ENCODE assay signal across 25 cellular contexts in genomic region chr4:84418032-84418709, GRCh38.
DNase-seq lines count a peak whose midpoint lies in the region; ATAC-seq and TF ChIP-seq lines count a peak whose summit lies in the region.
"Had no signal": no experiment of that assay in that cellular context is flagged by ENCODE, and none has a peak within 500 bp of the region (broad histone marks: within the 10 kb centered on the region; RNA-seq: fewer than 3 reads in every experiment).

No MANE protein-coding gene starts in this region.

- H3K36me3 Mint-ChIP-seq in progenitor cell of endocrine pancreas (ENCODE audit: insufficient read depth) = peaks cover 3% of the 10 kb centered on the region
- H3K36me3 Mint-ChIP-seq in Caco-2 (ENCODE audit: insufficient read depth, unreplicated experiment) = no peaks in the 10 kb centered on the region
- H3K36me3 Mint-ChIP-seq: mesothelial cell of epicardium had no signal

- intact Hi-C loops in Caco-2 (cut with micrococcal nuclease; ENCODE audit: unreplicated experiment) = no loop called here

- H3K27me3 Mint-ChIP-seq in progenitor cell of endocrine pancreas (no peaks in the 10 kb centered on the region), Caco-2 (ENCODE audit: insufficient read depth, unreplicated experiment) (peaks cover 19% of the 10 kb centered on the region)

- no peak overlapping the region for H3K4me3 ChIP-seq in Caco-2 (ENCODE audit: low read depth, low read length)
- H3K4me3 ChIP-seq: BLaER1, esophagus muscularis mucosa, spleen, vagina had no signal

- DNase-seq in NCI-H345 (lab: John Stamatoyannopoulos, UW) (peak; percentile 13), NCI-H345 treated with DMSO at 0.1 percent for 48 hours (lab: John Stamatoyannopoulos, UW; ENCODE audit: unreplicated experiment) (no peak), NCI-H2107 treated with DMSO at 0.1 percent for 48 hours (lab: John Stamatoyannopoulos, UW; ENCODE audit: unreplicated experiment) (peak; percentile 43), progenitor cell of endocrine pancreas (ENCODE audit: low spot score, unreplicated experiment) (no peak), Caco-2 (no peak), C1 segment of cervical spinal cord (lab: John Stamatoyannopoulos, UW) (no peak)
- DNase-seq: activated CD4-positive, alpha-beta T cell treated with anti-CD3 and anti-CD28 coated beads, Interleukin-2, amount 10 ng/mL, durations not matched to agents 7 days and 5 days; activated CD8-positive, alpha-beta memory T cell treated with anti-CD3 and anti-CD28 coated beads, Interleukin-2, amount 50 U/mL, for 48 hours; activated gamma-delta T cell treated with Interleukin-2 at 50 U/mL for 16 hours; amniotic stem cell; central memory CD4-positive, alpha-beta T cell; HCEC 1CT; IMR-90; left cardiac atrium; spleen; substantia nigra; T-helper 1 cell had no signal

- no peaks in the 10 kb centered on the region for H3K4me1 ChIP-seq in Caco-2
- H3K4me1 ChIP-seq: BLaER1, esophagus muscularis mucosa, spleen, vagina had no signal

- no peaks in the 10 kb centered on the region; the same call in 1 of the 2 replicates for H3K27me3 ChIP-seq in Caco-2 (replicated peaks; ENCODE audit: control insufficient read depth, insufficient read depth, low read length)
- H3K27me3 ChIP-seq: BLaER1, esophagus muscularis mucosa, spleen, vagina had no signal

- H3K4me1 Mint-ChIP-seq in progenitor cell of endocrine pancreas (ENCODE audit: low read depth) (peaks cover 47% of the 10 kb centered on the region), Caco-2 (ENCODE audit: low read depth, unreplicated experiment) (no peaks in the 10 kb centered on the region)
- H3K4me1 Mint-ChIP-seq: activated CD4-positive, alpha-beta T cell treated with anti-CD3 and anti-CD28 coated beads, Interleukin-2, amount 10 ng/mL, durations not matched to agents 7 days and 5 days; mesothelial cell of epicardium; neural crest cell had no signal

- BruUV-seq in Caco-2 (replicated peaks; lab: Mats Ljungman, UMichigan) = no TSS peak

- POLR2A ChIA-PET in Caco-2 (lab: Charles Lee) = no interaction called here

- peak; percentile 33 for TF ChIP-seq CTCF in VCaP (conservative IDR thresholded peaks at IDR 0.05)
- TF ChIP-seq CTCF in progenitor cell of endocrine pancreas (IDR thresholded peaks at IDR 0.05; ENCODE audit: unreplicated experiment) = no peak
- no peak for TF ChIP-seq CTCF in Caco-2 (IDR thresholded peaks at IDR 0.05; ENCODE audit: insufficient read depth in 1 of 2, low read depth in 1 of 2, low read length in 1 of 2, severe bottlenecking in 1 of 2, unreplicated experiment in 1 of 2)

- CTCF ChIA-PET in Caco-2 (lab: Charles Lee) = no interaction called here

- H3K36me3 ChIP-seq in Caco-2 (ENCODE audit: control insufficient read depth, insufficient read depth, low read length) = no peaks in the 10 kb centered on the region
- H3K36me3 ChIP-seq: BLaER1, esophagus muscularis mucosa, spleen, vagina had no signal

- H3K9me3 ChIP-seq in Caco-2 = no peaks in the 10 kb centered on the region
- H3K9me3 ChIP-seq: BLaER1, esophagus muscularis mucosa, vagina had no signal

- no peak overlapping the region for H3K4me3 Mint-ChIP-seq in progenitor cell of endocrine pancreas (ENCODE audit: low read depth)
- no peak overlapping the region for H3K4me3 Mint-ChIP-seq in Caco-2 (ENCODE audit: unreplicated experiment)
- H3K4me3 Mint-ChIP-seq: activated CD4-positive, alpha-beta T cell treated with anti-CD3 and anti-CD28 coated beads, Interleukin-2, amount 10 ng/mL, durations not matched to agents 7 days and 5 days; mesothelial cell of epicardium; neural crest cell had no signal

- H3K27ac Mint-ChIP-seq in progenitor cell of endocrine pancreas = peak overlapping the region; percentile 84
- no peak overlapping the region for H3K27ac Mint-ChIP-seq in Caco-2 (ENCODE audit: unreplicated experiment)
- H3K27ac Mint-ChIP-seq: activated CD4-positive, alpha-beta T cell treated with anti-CD3 and anti-CD28 coated beads, Interleukin-2, amount 10 ng/mL, durations not matched to agents 7 days and 5 days; mesothelial cell of epicardium had no signal

- peak overlapping the region; percentile 78 for H3K27ac ChIP-seq in VCaP
- H3K27ac ChIP-seq: BLaER1, esophagus muscularis mucosa, spleen, vagina had no signal

- ATAC-seq in GM21717 (IDR thresholded peaks at IDR 0.05; ENCODE audit: unreplicated experiment) = no peak
- ATAC-seq: left cardiac atrium, Right ventricle myocardium inferior had no signal

- H3K9me3 Mint-ChIP-seq in progenitor cell of endocrine pancreas (ENCODE audit: low read depth) (peaks cover 5% of the 10 kb centered on the region), Caco-2 (ENCODE audit: unreplicated experiment) (no peaks in the 10 kb centered on the region)
- H3K9me3 Mint-ChIP-seq: activated CD4-positive, alpha-beta T cell treated with anti-CD3 and anti-CD28 coated beads, Interleukin-2, amount 10 ng/mL, durations not matched to agents 7 days and 5 days; neural crest cell had no signal

Comparison
In these comparisons a context has a peak if more than half of its experiments do, and no peak if none do; other contexts are left out.
1. DNase-seq: peak in NCI-H345 (single experiment) and NCI-H2107 treated with DMSO at 0.1 percent for 48 hours (single experiment); none in NCI-H345 treated with DMSO at 0.1 percent for 48 hours (single experiment), progenitor cell of endocrine pancreas (single experiment), Caco-2 (0 of 2) and C1 segment of cervical spinal cord (0 of 14).